ENCODE assay signal across 3 cellular contexts in genomic region chr5:115322729-115323128, GRCh38.
A peak's percentile ranks its signal among the peaks of the same experiment; 100 is the strongest.
TF ChIP-seq lines count a peak whose summit lies in the region.

No MANE protein-coding gene starts in this region.

TF ChIP-seq in SK-N-SH treated with all-trans-retinoic acid at 6 μM for 48 hours, 23 proteins besides CTCF, POLR2A, EP300 and RAD21:
- TF ChIP-seq TSHZ2 (CRISPR knock-in tag; IDR thresholded peaks at IDR 0.05), result no peak
- TF ChIP-seq BACH2 (CRISPR knock-in tag; IDR thresholded peaks at IDR 0.05; ENCODE audit: borderline replicate concordance), result no peak
- no peak for TF ChIP-seq ZNF565 (CRISPR knock-in tag; conservative IDR thresholded peaks at IDR 0.05; ENCODE audit: low read depth)
- no peak for TF ChIP-seq TOX (CRISPR knock-in tag; IDR thresholded peaks at IDR 0.05; ENCODE audit: borderline replicate concordance)
- peak; percentile 95 for TF ChIP-seq ZNF8 (CRISPR knock-in tag; IDR thresholded peaks at IDR 0.05)
- TF ChIP-seq POU6F1 (CRISPR knock-in tag; IDR thresholded peaks at IDR 0.05; ENCODE audit: borderline replicate concordance, low read depth), result no peak
- no peak for TF ChIP-seq ZFP30 (CRISPR knock-in tag; IDR thresholded peaks at IDR 0.05)

TF ChIP-seq in SK-N-SH, 30 proteins besides CTCF, POLR2A, EP300 and RAD21 (continued from another document):
- TF ChIP-seq USF1 (IDR thresholded peaks at IDR 0.05; ENCODE audit: borderline replicate concordance, low read depth) (no peak), FOXJ3 (CRISPR knock-in tag; IDR thresholded peaks at IDR 0.05) (no peak), ZBTB33 (IDR thresholded peaks at IDR 0.05; ENCODE audit: borderline replicate concordance, low read depth) (no peak), RXRA (IDR thresholded peaks at IDR 0.05; ENCODE audit: borderline replicate concordance, low read depth) (no peak), TAF1 (IDR thresholded peaks at IDR 0.05; ENCODE audit: borderline replicate concordance, low read depth, low read length) (no peak), POLR2AphosphoS5 (IDR thresholded peaks at IDR 0.05; ENCODE audit: low read depth, low read length) (no peak), TCF12 (IDR thresholded peaks at IDR 0.05) (no peak), TEAD4 (IDR thresholded peaks at IDR 0.05; ENCODE audit: borderline replicate concordance, insufficient read depth) (no peak), FOSL2 (IDR thresholded peaks at IDR 0.05; ENCODE audit: borderline replicate concordance, low read depth) (no peak), GABPA (IDR thresholded peaks at IDR 0.05; ENCODE audit: low read depth) (no peak), PBX3 (IDR thresholded peaks at IDR 0.05) (no peak), IRF3 (IDR thresholded peaks at IDR 0.05; ENCODE audit: low read depth, low read length) (no peak), MXI1 (IDR thresholded peaks at IDR 0.05; ENCODE audit: low read depth, low read length) (no peak), MEF2A (IDR thresholded peaks at IDR 0.05; ENCODE audit: borderline replicate concordance, low read depth) (no peak), EZH2phosphoT487 (IDR thresholded peaks at IDR 0.05; ENCODE audit: borderline replicate concordance, low read depth) (no peak), REST (IDR thresholded peaks at IDR 0.05; ENCODE audit: low read depth, low read length) (no peak), NFIC (IDR thresholded peaks at IDR 0.05; ENCODE audit: borderline replicate concordance) (no peak)

TF ChIP-seq in A549, 52 proteins besides CTCF, POLR2A, EP300 and RAD21 (continued from another document):
- TF ChIP-seq ZFP36 (IDR thresholded peaks at IDR 0.05; ENCODE audit: borderline replicate concordance, partially characterized antibody) (no peak), HOXA7 (CRISPR knock-in tag; IDR thresholded peaks at IDR 0.05) (no peak), CBX8 (IDR thresholded peaks at IDR 0.05) (no peak), POLR2AphosphoS2 (conservative IDR thresholded peaks at IDR 0.05; ENCODE audit: low read length) (no peak), JUN (IDR thresholded peaks at IDR 0.05) (no peak), REST (IDR thresholded peaks at IDR 0.05) (no peak), HOXB5 (CRISPR knock-in tag; IDR thresholded peaks at IDR 0.05) (no peak), USF2 (IDR thresholded peaks at IDR 0.05) (no peak), E2F6 (IDR thresholded peaks at IDR 0.05; ENCODE audit: borderline replicate concordance, low read depth) (no peak), PHF8 (IDR thresholded peaks at IDR 0.05; ENCODE audit: borderline replicate concordance, low read depth) (no peak), ELK1 (IDR thresholded peaks at IDR 0.05; ENCODE audit: low read depth, low read length) (no peak), HOXB13 (CRISPR knock-in tag; IDR thresholded peaks at IDR 0.05; ENCODE audit: low read depth) (no peak), NPAS2 (CRISPR knock-in tag; IDR thresholded peaks at IDR 0.05; ENCODE audit: borderline replicate concordance) (no peak), ZSCAN20 (CRISPR knock-in tag; IDR thresholded peaks at IDR 0.05) (no peak)
